ENCODE assay signal across 18 cellular contexts in genomic region chr1:81809808-81810207, GRCh38. TPM values are rescaled to one million over a fixed set of nuclear protein-coding genes. Genes with fewer than 3 reads are reported as not detected.
"Had no signal": no experiment of that assay in that cellular context is flagged by ENCODE, and none has a peak within 500 bp of the region (broad histone marks: within the 10 kb centered on the region; RNA-seq: fewer than 3 reads in every experiment).

No MANE protein-coding gene starts in this region.

- H3K36me3 Mint-ChIP-seq: activated CD8-positive, alpha-beta memory T cell treated with anti-CD3 and anti-CD28 coated beads, Interleukin-2, amount 10 ng/mL, durations not matched to agents 7 days and 5 days; activated naive CD8-positive, alpha-beta T cell treated with anti-CD3 and anti-CD28 coated beads for 36 hours; memory B cell; stimulated activated memory B cell treated with anti-CD40 and anti-IgM and Interleukin-4, amounts not matched to agents 10 μg/mL and 1 μg/mL and 100 μg/mL, for 72 hours had no signal

- ATAC-seq: activated CD8-positive, alpha-beta memory T cell treated with anti-CD3 and anti-CD28 coated beads, Interleukin-2, amount 10 ng/mL, durations not matched to agents 7 days and 5 days; pancreas; stimulated activated memory B cell treated with anti-CD40 and anti-IgM and Interleukin-4, amounts not matched to agents 10 μg/mL and 1 μg/mL and 100 μg/mL, for 72 hours had no signal

- H3K27ac Mint-ChIP-seq: activated CD4-positive, alpha-beta memory T cell treated with anti-CD3 and anti-CD28 coated beads, Interleukin-2, amount 10 ng/mL, durations not matched to agents 7 days and 5 days; activated CD8-positive, alpha-beta memory T cell treated with anti-CD3 and anti-CD28 coated beads, Interleukin-2, amount 10 ng/mL, durations not matched to agents 7 days and 5 days; activated naive CD8-positive, alpha-beta T cell treated with anti-CD3 and anti-CD28 coated beads for 36 hours; memory B cell; stimulated activated memory B cell treated with anti-CD40 and anti-IgM and Interleukin-4, amounts not matched to agents 10 μg/mL and 1 μg/mL and 100 μg/mL, for 72 hours had no signal

- H3K9me3 ChIP-seq: esophagus squamous epithelium, pancreas, sigmoid colon, thyroid gland had no signal

- H3K4me3 ChIP-seq: cardiac muscle cell, esophagus squamous epithelium, pancreas, sigmoid colon, thyroid gland had no signal

- H3K4me1 Mint-ChIP-seq: activated CD4-positive, alpha-beta memory T cell treated with anti-CD3 and anti-CD28 coated beads, Interleukin-2, amount 10 ng/mL, durations not matched to agents 7 days and 5 days; activated CD8-positive, alpha-beta memory T cell treated with anti-CD3 and anti-CD28 coated beads, Interleukin-2, amount 10 ng/mL, durations not matched to agents 7 days and 5 days; activated naive CD8-positive, alpha-beta T cell treated with anti-CD3 and anti-CD28 coated beads for 36 hours; memory B cell; stimulated activated memory B cell treated with anti-CD40 and anti-IgM and Interleukin-4, amounts not matched to agents 10 μg/mL and 1 μg/mL and 100 μg/mL, for 72 hours had no signal

- H3K9me3 Mint-ChIP-seq: activated CD4-positive, alpha-beta memory T cell treated with anti-CD3 and anti-CD28 coated beads, Interleukin-2, amount 10 ng/mL, durations not matched to agents 7 days and 5 days; activated naive CD8-positive, alpha-beta T cell treated with anti-CD3 and anti-CD28 coated beads for 36 hours; memory B cell; stimulated activated memory B cell treated with anti-CD40 and anti-IgM and Interleukin-4, amounts not matched to agents 10 μg/mL and 1 μg/mL and 100 μg/mL, for 72 hours had no signal

- H3K27me3 Mint-ChIP-seq: memory B cell; stimulated activated memory B cell treated with anti-CD40 and anti-IgM and Interleukin-4, amounts not matched to agents 10 μg/mL and 1 μg/mL and 100 μg/mL, for 72 hours had no signal

- H3K27ac ChIP-seq: cardiac muscle cell, esophagus squamous epithelium, pancreas, sigmoid colon had no signal

- DNase-seq: activated CD4-positive, alpha-beta memory T cell treated with anti-CD3 and anti-CD28 coated beads, Interleukin-2, amount 10 ng/mL, durations not matched to agents 7 days and 5 days; activated CD4-positive, alpha-beta T cell treated with anti-CD3 and anti-CD28 coated beads for 48 hours; activated CD4-positive, CD25-positive, alpha-beta regulatory T cell; activated CD8-positive, alpha-beta memory T cell treated with anti-CD3 and anti-CD28 coated beads, Interleukin-2, amount 10 ng/mL, durations not matched to agents 7 days and 5 days; activated naive CD8-positive, alpha-beta T cell treated with anti-CD3 and anti-CD28 coated beads for 36 hours; amniotic stem cell; dermis blood vessel endothelial cell; effector memory CD4-positive, alpha-beta T cell; esophagus squamous epithelium; pancreas; sigmoid colon; stimulated activated CD4-positive, alpha-beta T cell treated with anti-CD3 and anti-CD28 coated beads, Interleukin-4, amount 100 ng/mL, for 24 hours; T-helper 9 cell; thyroid gland had no signal

- H3K4me3 Mint-ChIP-seq: activated CD4-positive, alpha-beta memory T cell treated with anti-CD3 and anti-CD28 coated beads, Interleukin-2, amount 10 ng/mL, durations not matched to agents 7 days and 5 days; activated CD8-positive, alpha-beta memory T cell treated with anti-CD3 and anti-CD28 coated beads, Interleukin-2, amount 10 ng/mL, durations not matched to agents 7 days and 5 days; activated naive CD8-positive, alpha-beta T cell treated with anti-CD3 and anti-CD28 coated beads for 36 hours; memory B cell; stimulated activated memory B cell treated with anti-CD40 and anti-IgM and Interleukin-4, amounts not matched to agents 10 μg/mL and 1 μg/mL and 100 μg/mL, for 72 hours had no signal

- H3K27me3 ChIP-seq: cardiac muscle cell, sigmoid colon, thyroid gland had no signal

- H3K36me3 ChIP-seq: cardiac muscle cell, pancreas, sigmoid colon, thyroid gland had no signal

RNA-seq across cellular contexts. Expression of gene ADGRL2, which starts 9.1 kb away (rescaled TPM):
- total RNA-seq: activated CD4-positive, alpha-beta memory T cell treated with anti-CD3 and anti-CD28 coated beads, Interleukin-2, amount 10 ng/mL, durations not matched to agents 7 days and 5 days; activated naive CD8-positive, alpha-beta T cell treated with anti-CD3 and anti-CD28 coated beads for 36 hours; mononuclear cell had no signal
